32 cellular contexts compared by ENCODE assay signal in the genomic region with DNA sequence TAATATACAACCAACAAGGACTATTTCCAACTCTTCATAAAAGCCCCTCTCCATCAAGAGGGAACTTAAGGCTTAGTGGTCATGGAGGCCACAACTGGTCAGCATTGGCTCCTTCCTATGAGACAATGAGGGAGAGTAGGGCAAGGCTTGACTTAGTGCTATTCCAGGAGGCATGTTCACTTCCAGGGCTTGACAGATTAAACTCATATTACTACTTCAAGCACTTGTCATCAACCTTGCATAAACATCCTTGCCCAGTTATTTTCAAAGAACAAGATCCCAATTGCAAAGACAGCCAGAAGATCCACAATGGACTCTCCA.
"Had no signal": no experiment of that assay in that cellular context is flagged by ENCODE, and none has a peak within 500 bp of the region (broad histone marks: within the 10 kb centered on the region; RNA-seq: fewer than 3 reads in every experiment).

No MANE protein-coding gene starts in this region.

- H3K9me3 ChIP-seq: ascending aorta, esophagus squamous epithelium had no signal

- DNase-seq: activated CD4-positive, alpha-beta memory T cell treated with anti-CD3 and anti-CD28 coated beads for 36 hours; activated CD4-positive, alpha-beta T cell treated with anti-CD3 and anti-CD28 coated beads for 36 hours; activated CD4-positive, alpha-beta T cell treated with anti-CD3 and anti-CD28 coated beads, Interleukin-2, amount 10 ng/mL, durations not matched to agents 24 days and 14 days; activated CD4-positive, CD25-positive, alpha-beta regulatory T cell; activated CD4-positive, CD25-positive, alpha-beta regulatory T cell treated with anti-CD3 and anti-CD28 coated beads, Interleukin-2, amount 50 U/mL, for 72 hours; activated CD8-positive, alpha-beta memory T cell treated with anti-CD3 and anti-CD28 coated beads, Interleukin-2, amount 10 ng/mL, durations not matched to agents 7 days and 5 days; activated CD8-positive, alpha-beta memory T cell treated with anti-CD3 and anti-CD28 coated beads, Interleukin-2, amount 50 U/mL, for 4 hours; activated CD8-positive, alpha-beta T cell treated with anti-CD3 and anti-CD28 coated beads, Interleukin-2, amount 10 ng/mL, durations not matched to agents 7 days and 5 days; activated effector memory CD4-positive, alpha-beta T cell treated with anti-CD3 and anti-CD28 coated beads, Interleukin-2, amount 50 U/mL, for 16 hours; activated naive CD4-positive, alpha-beta T cell; activated naive CD4-positive, alpha-beta T cell treated with anti-CD3 and anti-CD28 coated beads, Interleukin-2, amount 10 ng/mL, durations not matched to agents 7 days and 5 days; activated naive CD8-positive, alpha-beta T cell treated with anti-CD3 and anti-CD28 coated beads, Interleukin-2, amount 10 ng/mL, durations not matched to agents 7 days and 5 days; activated T-cell treated with anti-CD3 and anti-CD28 coated beads, Interleukin-2, amount 50 U/mL, for 1 hour; activated T-cell treated with anti-CD3 and anti-CD28 coated beads, Interleukin-2, amount 50 U/mL, for 48 hours; dermis blood vessel endothelial cell; effector CD4-positive, alpha-beta T cell; effector memory CD8-positive, alpha-beta T cell; erythroblast; esophagus squamous epithelium; foreskin melanocyte; heart right ventricle; T-helper 2 cell had no signal

- H3K4me1 Mint-ChIP-seq: activated CD4-positive, alpha-beta T cell treated with anti-CD3 and anti-CD28 coated beads for 36 hours; activated CD4-positive, alpha-beta T cell treated with anti-CD3 and anti-CD28 coated beads, Interleukin-2, amount 10 ng/mL, durations not matched to agents 24 days and 14 days; activated CD8-positive, alpha-beta memory T cell treated with anti-CD3 and anti-CD28 coated beads, Interleukin-2, amount 10 ng/mL, durations not matched to agents 7 days and 5 days; activated naive CD4-positive, alpha-beta T cell treated with anti-CD3 and anti-CD28 coated beads, Interleukin-2, amount 10 ng/mL, durations not matched to agents 7 days and 5 days; activated naive CD8-positive, alpha-beta T cell treated with anti-CD3 and anti-CD28 coated beads, Interleukin-2, amount 10 ng/mL, durations not matched to agents 7 days and 5 days; central memory CD8-positive, alpha-beta T cell had no signal

- FAIRE-seq: bronchial epithelial cell had no signal

- H3K4me3 ChIP-seq: ascending aorta, coronary artery, esophagus squamous epithelium, gastroesophageal sphincter, heart right ventricle, hepatocyte had no signal

- H3K27ac ChIP-seq: ascending aorta, coronary artery, esophagus squamous epithelium, gastroesophageal sphincter, heart right ventricle, hepatocyte had no signal

- H3K36me3 Mint-ChIP-seq: activated CD4-positive, alpha-beta memory T cell treated with anti-CD3 and anti-CD28 coated beads for 36 hours; activated CD8-positive, alpha-beta memory T cell treated with anti-CD3 and anti-CD28 coated beads, Interleukin-2, amount 10 ng/mL, durations not matched to agents 7 days and 5 days; activated naive CD4-positive, alpha-beta T cell treated with anti-CD3 and anti-CD28 coated beads, Interleukin-2, amount 10 ng/mL, durations not matched to agents 7 days and 5 days; activated naive CD4-positive, alpha-beta T cell treated with anti-CD3 and anti-CD28 coated beads, Interleukin-2, amount 50 U/mL, for 72 hours; activated naive CD8-positive, alpha-beta T cell treated with anti-CD3 and anti-CD28 coated beads, Interleukin-2, amount 10 ng/mL, durations not matched to agents 7 days and 5 days; brain had no signal

- H3K4me1 ChIP-seq: ascending aorta, gastroesophageal sphincter, heart right ventricle had no signal

- H3K9me3 Mint-ChIP-seq: activated CD4-positive, alpha-beta memory T cell treated with anti-CD3 and anti-CD28 coated beads for 36 hours; activated CD4-positive, alpha-beta T cell treated with anti-CD3 and anti-CD28 coated beads, Interleukin-2, amount 10 ng/mL, durations not matched to agents 24 days and 14 days; activated naive CD4-positive, alpha-beta T cell treated with anti-CD3 and anti-CD28 coated beads, Interleukin-2, amount 10 ng/mL, durations not matched to agents 7 days and 5 days; activated naive CD4-positive, alpha-beta T cell treated with anti-CD3 and anti-CD28 coated beads, Interleukin-2, amount 50 U/mL, for 72 hours; activated naive CD8-positive, alpha-beta T cell treated with anti-CD3 and anti-CD28 coated beads, Interleukin-2, amount 10 ng/mL, durations not matched to agents 7 days and 5 days; activated T-helper 1 cell treated with anti-CD3 and anti-CD28 coated beads, Interleukin-12 subunit alpha, Interleukin-12 subunit beta, Interleukin-2, Interleukin-4 antibody, amounts not matched to agents 30 ng/mL and 10 ng/mL and 1 ng/mL, durations not matched to agents 14 hours and 24 hours and 36 hours; activated T-helper 2 cell treated with anti-CD3 and anti-CD28 coated beads, Interferon-gamma antibody, Interleukin-2, Interleukin-4, amounts not matched to agents 10 μg/mL and 5 μg/mL and 100 μg/mL, durations not matched to agents 14 hours and 24 hours and 36 hours; central memory CD8-positive, alpha-beta T cell; effector memory CD8-positive, alpha-beta T cell had no signal

- H3K4me2 ChIP-seq: hepatocyte had no signal

- H3K27me3 ChIP-seq: ascending aorta, esophagus squamous epithelium, gastroesophageal sphincter, heart right ventricle, hepatocyte had no signal

- H2AFZ ChIP-seq: hepatocyte had no signal

- H3K4me3 Mint-ChIP-seq: activated CD4-positive, alpha-beta memory T cell treated with anti-CD3 and anti-CD28 coated beads for 36 hours; activated CD4-positive, alpha-beta T cell treated with anti-CD3 and anti-CD28 coated beads for 36 hours; activated CD4-positive, alpha-beta T cell treated with anti-CD3 and anti-CD28 coated beads, Interleukin-2, amount 10 ng/mL, durations not matched to agents 24 days and 14 days; activated CD8-positive, alpha-beta memory T cell treated with anti-CD3 and anti-CD28 coated beads, Interleukin-2, amount 10 ng/mL, durations not matched to agents 7 days and 5 days; activated CD8-positive, alpha-beta T cell treated with anti-CD3 and anti-CD28 coated beads, Interleukin-2, amount 10 ng/mL, durations not matched to agents 7 days and 5 days; activated naive CD4-positive, alpha-beta T cell treated with anti-CD3 and anti-CD28 coated beads, Interleukin-2, amount 10 ng/mL, durations not matched to agents 7 days and 5 days; activated naive CD8-positive, alpha-beta T cell treated with anti-CD3 and anti-CD28 coated beads, Interleukin-2, amount 10 ng/mL, durations not matched to agents 7 days and 5 days; activated T-helper 1 cell treated with anti-CD3 and anti-CD28 coated beads, Interleukin-12 subunit alpha, Interleukin-12 subunit beta, Interleukin-2, Interleukin-4 antibody, amounts not matched to agents 30 ng/mL and 10 ng/mL and 1 ng/mL, durations not matched to agents 14 hours and 24 hours and 36 hours; brain; central memory CD8-positive, alpha-beta T cell; effector memory CD8-positive, alpha-beta T cell had no signal

- ATAC-seq: activated CD4-positive, alpha-beta T cell treated with anti-CD3 and anti-CD28 coated beads for 36 hours; activated CD8-positive, alpha-beta memory T cell treated with anti-CD3 and anti-CD28 coated beads, Interleukin-2, amount 10 ng/mL, durations not matched to agents 7 days and 5 days; activated CD8-positive, alpha-beta T cell treated with anti-CD3 and anti-CD28 coated beads, Interleukin-2, amount 10 ng/mL, durations not matched to agents 7 days and 5 days; activated naive CD4-positive, alpha-beta T cell treated with anti-CD3 and anti-CD28 coated beads, Interleukin-2, amount 50 U/mL, for 72 hours; effector memory CD8-positive, alpha-beta T cell; gastroesophageal sphincter; heart right ventricle had no signal

- H3K27ac Mint-ChIP-seq: activated CD4-positive, alpha-beta memory T cell treated with anti-CD3 and anti-CD28 coated beads for 36 hours; activated CD4-positive, alpha-beta T cell treated with anti-CD3 and anti-CD28 coated beads for 36 hours; activated CD4-positive, alpha-beta T cell treated with anti-CD3 and anti-CD28 coated beads, Interleukin-2, amount 10 ng/mL, durations not matched to agents 24 days and 14 days; activated CD8-positive, alpha-beta memory T cell treated with anti-CD3 and anti-CD28 coated beads, Interleukin-2, amount 10 ng/mL, durations not matched to agents 7 days and 5 days; activated CD8-positive, alpha-beta T cell treated with anti-CD3 and anti-CD28 coated beads, Interleukin-2, amount 10 ng/mL, durations not matched to agents 7 days and 5 days; activated naive CD4-positive, alpha-beta T cell treated with anti-CD3 and anti-CD28 coated beads, Interleukin-2, amount 10 ng/mL, durations not matched to agents 7 days and 5 days; activated naive CD4-positive, alpha-beta T cell treated with anti-CD3 and anti-CD28 coated beads, Interleukin-2, amount 50 U/mL, for 72 hours; activated naive CD8-positive, alpha-beta T cell treated with anti-CD3 and anti-CD28 coated beads, Interleukin-2, amount 10 ng/mL, durations not matched to agents 7 days and 5 days; activated T-helper 1 cell treated with anti-CD3 and anti-CD28 coated beads, Interleukin-12 subunit alpha, Interleukin-12 subunit beta, Interleukin-2, Interleukin-4 antibody, amounts not matched to agents 30 ng/mL and 10 ng/mL and 1 ng/mL, durations not matched to agents 14 hours and 24 hours and 36 hours; activated T-helper 2 cell treated with anti-CD3 and anti-CD28 coated beads, Interferon-gamma antibody, Interleukin-2, Interleukin-4, amounts not matched to agents 10 μg/mL and 5 μg/mL and 100 μg/mL, durations not matched to agents 14 hours and 24 hours and 36 hours; effector memory CD8-positive, alpha-beta T cell had no signal

- H3K36me3 ChIP-seq: ascending aorta, esophagus squamous epithelium, gastroesophageal sphincter, heart right ventricle had no signal

- H3K79me2 ChIP-seq: hepatocyte had no signal
